17 cellular contexts compared by ENCODE assay signal in genomic region chr1:10774615-10775310, GRCh38.
"Had no signal": no experiment of that assay in that cellular context is flagged by ENCODE, and none has a peak within 500 bp of the region (broad histone marks: within the 10 kb centered on the region; RNA-seq: fewer than 3 reads in every experiment).

No MANE protein-coding gene starts in this region.

- H3K27me3 ChIP-seq: ovary, transverse colon had no signal

- H3K4me1 Mint-ChIP-seq: activated naive CD4-positive, alpha-beta T cell treated with anti-CD3 and anti-CD28 coated beads, Interleukin-2, amount 10 ng/mL, durations not matched to agents 7 days and 5 days; neural crest cell; stimulated activated memory B cell treated with anti-CD40 and anti-IgM and Interleukin-4, amounts not matched to agents 10 μg/mL and 1 μg/mL and 100 μg/mL, for 72 hours had no signal

- ATAC-seq: activated CD8-positive, alpha-beta T cell treated with anti-CD3 and anti-CD28 coated beads, Interleukin-2, amount 10 ng/mL, durations not matched to agents 7 days and 5 days; stimulated activated memory B cell treated with anti-CD40 and anti-IgM and Interleukin-4, amounts not matched to agents 10 μg/mL and 1 μg/mL and 100 μg/mL, for 72 hours; WTC11 had no signal

- H3K4me3 Mint-ChIP-seq: activated CD8-positive, alpha-beta T cell treated with anti-CD3 and anti-CD28 coated beads, Interleukin-2, amount 10 ng/mL, durations not matched to agents 7 days and 5 days; activated naive CD4-positive, alpha-beta T cell treated with anti-CD3 and anti-CD28 coated beads, Interleukin-2, amount 10 ng/mL, durations not matched to agents 7 days and 5 days; neural crest cell; stimulated activated memory B cell treated with anti-CD40 and anti-IgM and Interleukin-4, amounts not matched to agents 10 μg/mL and 1 μg/mL and 100 μg/mL, for 72 hours; WTC11 had no signal

- H3K9me3 ChIP-seq: ovary, transverse colon had no signal

- H3K36me3 Mint-ChIP-seq: activated naive CD4-positive, alpha-beta T cell treated with anti-CD3 and anti-CD28 coated beads, Interleukin-2, amount 10 ng/mL, durations not matched to agents 7 days and 5 days; stimulated activated memory B cell treated with anti-CD40 and anti-IgM and Interleukin-4, amounts not matched to agents 10 μg/mL and 1 μg/mL and 100 μg/mL, for 72 hours; WTC11 had no signal

- H3K27ac ChIP-seq: ovary had no signal

- H3K4me3 ChIP-seq: ovary, transverse colon had no signal

- DNase-seq: activated CD4-positive, alpha-beta T cell treated with anti-CD3 and anti-CD28 coated beads for 48 hours; activated CD8-positive, alpha-beta memory T cell treated with anti-CD3 and anti-CD28 coated beads, Interleukin-2, amount 50 U/mL, for 48 hours; activated CD8-positive, alpha-beta T cell treated with anti-CD3 and anti-CD28 coated beads, Interleukin-2, amount 10 ng/mL, durations not matched to agents 7 days and 5 days; activated naive CD4-positive, alpha-beta T cell treated with anti-CD3 and anti-CD28 coated beads, Interleukin-2, amount 10 ng/mL, durations not matched to agents 7 days and 5 days; central memory CD4-positive, alpha-beta T cell; cortex of kidney; effector memory CD4-positive, alpha-beta T cell; left cardiac atrium; mesenchymal stem cell; ovary; retina; stimulated activated CD4-positive, alpha-beta T cell treated with anti-CD3 and anti-CD28 coated beads, Interleukin-1b, Interleukin-23, amount 100 ng/mL, for 48 hours; T-helper 1 cell; transverse colon had no signal

- H3K9me3 Mint-ChIP-seq: activated naive CD4-positive, alpha-beta T cell treated with anti-CD3 and anti-CD28 coated beads, Interleukin-2, amount 10 ng/mL, durations not matched to agents 7 days and 5 days; neural crest cell; stimulated activated memory B cell treated with anti-CD40 and anti-IgM and Interleukin-4, amounts not matched to agents 10 μg/mL and 1 μg/mL and 100 μg/mL, for 72 hours; WTC11 had no signal

- H3K36me3 ChIP-seq: ovary, transverse colon had no signal

- H3K27ac Mint-ChIP-seq: activated CD8-positive, alpha-beta T cell treated with anti-CD3 and anti-CD28 coated beads, Interleukin-2, amount 10 ng/mL, durations not matched to agents 7 days and 5 days; activated naive CD4-positive, alpha-beta T cell treated with anti-CD3 and anti-CD28 coated beads, Interleukin-2, amount 10 ng/mL, durations not matched to agents 7 days and 5 days; stimulated activated memory B cell treated with anti-CD40 and anti-IgM and Interleukin-4, amounts not matched to agents 10 μg/mL and 1 μg/mL and 100 μg/mL, for 72 hours; WTC11 had no signal
